Comparison of ENCODE assay signal across 2 cellular contexts in genomic region chr6:109188115-109188411, GRCh38.
TF ChIP-seq lines count a peak whose summit lies in the region.

No MANE protein-coding gene starts in this region.

TF ChIP-seq in HCT116, 20 proteins besides CTCF, POLR2A, EP300 and RAD21:
- TF ChIP-seq CBX3 (IDR thresholded peaks at IDR 0.05; ENCODE audit: low read depth) (no peak; the same call in 1 of the 2 replicates), FOSL1 (IDR thresholded peaks at IDR 0.05; ENCODE audit: low read depth) (no peak), SRF (IDR thresholded peaks at IDR 0.05; ENCODE audit: low read depth) (peak; percentile 7; the same call in 1 of the 2 replicates), MAX (IDR thresholded peaks at IDR 0.05) (no peak)
- TF ChIP-seq, protein P1, sequence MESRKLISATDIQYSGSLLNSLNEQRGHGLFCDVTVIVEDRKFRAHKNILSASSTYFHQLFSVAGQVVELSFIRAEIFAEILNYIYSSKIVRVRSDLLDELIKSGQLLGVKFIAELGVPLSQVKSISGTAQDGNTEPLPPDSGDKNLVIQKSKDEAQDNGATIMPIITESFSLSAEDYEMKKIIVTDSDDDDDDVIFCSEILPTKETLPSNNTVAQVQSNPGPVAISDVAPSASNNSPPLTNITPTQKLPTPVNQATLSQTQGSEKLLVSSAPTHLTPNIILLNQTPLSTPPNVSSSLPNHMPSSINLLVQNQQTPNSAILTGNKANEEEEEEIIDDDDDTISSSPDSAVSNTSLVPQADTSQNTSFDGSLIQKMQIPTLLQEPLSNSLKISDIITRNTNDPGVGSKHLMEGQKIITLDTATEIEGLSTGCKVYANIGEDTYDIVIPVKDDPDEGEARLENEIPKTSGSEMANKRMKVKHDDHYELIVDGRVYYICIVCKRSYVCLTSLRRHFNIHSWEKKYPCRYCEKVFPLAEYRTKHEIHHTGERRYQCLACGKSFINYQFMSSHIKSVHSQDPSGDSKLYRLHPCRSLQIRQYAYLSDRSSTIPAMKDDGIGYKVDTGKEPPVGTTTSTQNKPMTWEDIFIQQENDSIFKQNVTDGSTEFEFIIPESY (IDR thresholded peaks at IDR 0.05; ENCODE audit: extremely low read depth, insufficient replicate concordance, low read length): no peak

TF ChIP-seq in H1, 55 proteins besides CTCF, POLR2A, EP300 and RAD21:
- no peak for TF ChIP-seq SUZ12 (IDR thresholded peaks at IDR 0.05; ENCODE audit: low read length)
- TF ChIP-seq MAFK (IDR thresholded peaks at IDR 0.05; ENCODE audit: low read depth, low read length): no peak
- no peak for TF ChIP-seq SP4 (IDR thresholded peaks at IDR 0.05; ENCODE audit: low read length)
- TF ChIP-seq ATF3 (IDR thresholded peaks at IDR 0.05; ENCODE audit: insufficient read depth, low read depth, low read length): no peak
- TF ChIP-seq SRF (IDR thresholded peaks at IDR 0.05; ENCODE audit: low read depth, low read length): no peak
- TF ChIP-seq CTBP2 (IDR thresholded peaks at IDR 0.05; ENCODE audit: borderline replicate concordance, insufficient read depth, insufficient read length, low read length): no peak
- TF ChIP-seq CEBPB (IDR thresholded peaks at IDR 0.05; ENCODE audit: low read depth, low read length): no peak
- no peak for TF ChIP-seq SAP30 (IDR thresholded peaks at IDR 0.05; ENCODE audit: insufficient read depth, insufficient replicate concordance, low read length)
- TF ChIP-seq SIN3A (conservative IDR thresholded peaks at IDR 0.05 in 1 of 2, IDR thresholded peaks at IDR 0.05 in 1 of 2; ENCODE audit: low read depth in 1 of 2, low read length in 2 of 2): no peak
- TF ChIP-seq BCL11A (IDR thresholded peaks at IDR 0.05; ENCODE audit: low read depth in 2 of 2, low read length in 2 of 2): no peak
- TF ChIP-seq CBX8 (IDR thresholded peaks at IDR 0.05; ENCODE audit: borderline replicate concordance, low read depth, low read length): no peak
- TF ChIP-seq, protein P2, sequence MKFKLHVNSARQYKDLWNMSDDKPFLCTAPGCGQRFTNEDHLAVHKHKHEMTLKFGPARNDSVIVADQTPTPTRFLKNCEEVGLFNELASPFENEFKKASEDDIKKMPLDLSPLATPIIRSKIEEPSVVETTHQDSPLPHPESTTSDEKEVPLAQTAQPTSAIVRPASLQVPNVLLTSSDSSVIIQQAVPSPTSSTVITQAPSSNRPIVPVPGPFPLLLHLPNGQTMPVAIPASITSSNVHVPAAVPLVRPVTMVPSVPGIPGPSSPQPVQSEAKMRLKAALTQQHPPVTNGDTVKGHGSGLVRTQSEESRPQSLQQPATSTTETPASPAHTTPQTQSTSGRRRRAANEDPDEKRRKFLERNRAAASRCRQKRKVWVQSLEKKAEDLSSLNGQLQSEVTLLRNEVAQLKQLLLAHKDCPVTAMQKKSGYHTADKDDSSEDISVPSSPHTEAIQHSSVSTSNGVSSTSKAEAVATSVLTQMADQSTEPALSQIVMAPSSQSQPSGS (IDR thresholded peaks at IDR 0.05; ENCODE audit: low read length): no peak
- TF ChIP-seq JUND (IDR thresholded peaks at IDR 0.05; ENCODE audit: low read length): no peak
- no peak for TF ChIP-seq FOSL1 (IDR thresholded peaks at IDR 0.05; ENCODE audit: insufficient read depth, low read depth, low read length)
- no peak for TF ChIP-seq POLR2AphosphoS5 (IDR thresholded peaks at IDR 0.05; ENCODE audit: low read depth, low read length)
- TF ChIP-seq CBX5 (IDR thresholded peaks at IDR 0.05; ENCODE audit: low read depth, low read length): no peak
- no peak for TF ChIP-seq TAF1 (IDR thresholded peaks at IDR 0.05; ENCODE audit: low read depth, low read length)
- TF ChIP-seq SIRT6 (IDR thresholded peaks at IDR 0.05; ENCODE audit: low read length): no peak
